In genomic region chr11:47578524-47579460, GRCh38 we compare ENCODE assay signal across 8 cellular contexts. TPM values are rescaled to one million over a fixed set of nuclear protein-coding genes. Genes with fewer than 3 reads are reported as not detected.
DNase-seq lines count a peak whose midpoint lies in the region; ATAC-seq and TF ChIP-seq lines count a peak whose summit lies in the region.

TSS of gene KBTBD4 (minus strand) at chr11:47578970. CDS start at chr11:47578951, 19 bp downstream.
TSS of gene NDUFS3 (plus strand) at chr11:47579074. CDS start at chr11:47579092, 18 bp downstream.

- H3K4me3 ChIP-seq in H7 (ENCODE audit: insufficient read depth, low read depth, low read length) (peak within 1 kb of the TSS; percentile 99), Loucy (ENCODE audit: low read length, poor library complexity, severe bottlenecking) (peak within 1 kb of the TSS; percentile 97), RWPE2 (ENCODE audit: severe bottlenecking) (peak within 1 kb of the TSS; percentile 93), fibroblast of pulmonary artery (replicated peaks; ENCODE audit: low read depth, low read length) (peak within 1 kb of the TSS; percentile 68)

- peak within 1 kb of the TSS; percentile 100 for H3K4me3 Mint-ChIP-seq in activated T-helper 2 cell treated with anti-CD3 and anti-CD28 coated beads, Interferon-gamma antibody, Interleukin-2, Interleukin-4, amounts not matched to agents 10 μg/mL and 5 μg/mL and 100 μg/mL, durations not matched to agents 14 hours and 24 hours and 36 hours (ENCODE audit: low read depth)
- peak within 1 kb of the TSS; percentile 98 to 100 (median 99) for H3K4me3 Mint-ChIP-seq in nephron

- peaks cover 73% of the 10 kb centered on the region for H3K36me3 Mint-ChIP-seq in activated T-helper 2 cell treated with anti-CD3 and anti-CD28 coated beads, Interferon-gamma antibody, Interleukin-2, Interleukin-4, amounts not matched to agents 10 μg/mL and 5 μg/mL and 100 μg/mL, durations not matched to agents 14 hours and 24 hours and 36 hours (ENCODE audit: low read depth)
- H3K36me3 Mint-ChIP-seq in nephron (ENCODE audit: low read depth) = peaks cover 64% of the 10 kb centered on the region

- no peaks in the 10 kb centered on the region for H3K27me3 Mint-ChIP-seq in activated T-helper 2 cell treated with anti-CD3 and anti-CD28 coated beads, Interferon-gamma antibody, Interleukin-2, Interleukin-4, amounts not matched to agents 10 μg/mL and 5 μg/mL and 100 μg/mL, durations not matched to agents 14 hours and 24 hours and 36 hours (ENCODE audit: low read depth)
- no peaks in the 10 kb centered on the region for H3K27me3 Mint-ChIP-seq in nephron (ENCODE audit: low read depth)

- H3K79me2 ChIP-seq in Loucy (ENCODE audit: insufficient read depth, low read length) = peaks cover 80% of the 10 kb centered on the region

- no peaks in the 10 kb centered on the region for H3F3A ChIP-seq in Loucy (ENCODE audit: low read depth)

- intact Hi-C loops in activated T-helper 2 cell treated with anti-CD3 and anti-CD28 coated beads, Interferon-gamma antibody, Interleukin-2, Interleukin-4, amounts not matched to agents 10 μg/mL and 5 μg/mL and 100 μg/mL, durations not matched to agents 14 hours and 24 hours and 36 hours (cut with micrococcal nuclease) = loop anchor here (1.0 to 10.0 kb wide), 3 partner anchors 12 to 266 kb away; partner anchors contain the start of genes MTCH2 and NUP160

- DNase-seq in ELF-1 (ENCODE audit: low read depth, low spot score) (peak; percentile 96), H7 (peak; percentile 95), RWPE2 (ENCODE audit: low spot score) (peak; percentile 88), fibroblast of pulmonary artery (ENCODE audit: low read depth) (peak; percentile 90)
- peak; percentile 88 for DNase-seq in activated T-helper 2 cell treated with anti-CD3 and anti-CD28 coated beads, Interferon-gamma antibody, Interleukin-2, Interleukin-4, amounts not matched to agents 10 μg/mL and 5 μg/mL and 100 μg/mL, durations not matched to agents 14 hours and 24 hours and 36 hours (ENCODE audit: low spot score)
- DNase-seq in stimulated activated naive CD8-positive, alpha-beta T cell treated with anti-CD3 and anti-CD28 coated beads, Interleukin-15, Interleukin-2, amounts not matched to agents 100 U/mL and 50 U/mL, for 24 hours = peak; percentile 89

- H3K27ac ChIP-seq in RWPE2 (ENCODE audit: poor library complexity, severe bottlenecking) = peak within 1 kb of the TSS; percentile 51

- H2AFZ ChIP-seq in Loucy (ENCODE audit: low read length) = peak within 1 kb of the TSS; percentile 60; the same call in 1 of the 2 replicates

- H3K36me3 ChIP-seq in H7 (replicated peaks; ENCODE audit: control insufficient read depth, insufficient read depth, low read length) = peaks cover 32% of the 10 kb centered on the region
- peaks cover 26% of the 10 kb centered on the region; the same call in 1 of the 2 replicates for H3K36me3 ChIP-seq in Loucy (ENCODE audit: insufficient read depth, low read length)
- peaks cover 71% of the 10 kb centered on the region for H3K36me3 ChIP-seq in RWPE2 (ENCODE audit: low read depth)

- H3K4me1 Mint-ChIP-seq in activated T-helper 2 cell treated with anti-CD3 and anti-CD28 coated beads, Interferon-gamma antibody, Interleukin-2, Interleukin-4, amounts not matched to agents 10 μg/mL and 5 μg/mL and 100 μg/mL, durations not matched to agents 14 hours and 24 hours and 36 hours (ENCODE audit: low read depth) = peaks cover 25% of the 10 kb centered on the region
- peaks cover 33% of the 10 kb centered on the region for H3K4me1 Mint-ChIP-seq in nephron

- H4K20me1 ChIP-seq in Loucy (ENCODE audit: insufficient read depth, low read length, poor library complexity, severe bottlenecking) = peaks cover 27% of the 10 kb centered on the region

- H3K27me3 ChIP-seq in H7 (ENCODE audit: control insufficient read depth, insufficient read depth, low read length) = no peaks in the 10 kb centered on the region
- H3K27me3 ChIP-seq in Loucy (ENCODE audit: insufficient read depth, low read length, poor library complexity, severe bottlenecking) = no peaks in the 10 kb centered on the region
- no peaks in the 10 kb centered on the region for H3K27me3 ChIP-seq in RWPE2 (ENCODE audit: insufficient read depth, poor library complexity, severe bottlenecking)

- peak within 1 kb of the TSS; percentile 90 for H3K9ac ChIP-seq in Loucy (ENCODE audit: low read depth, low read length, poor library complexity, severe bottlenecking)

- TF ChIP-seq CTCF in Loucy (conservative IDR thresholded peaks at IDR 0.05; ENCODE audit: low read length) (no peak), RWPE2 (IDR thresholded peaks at IDR 0.05; ENCODE audit: poor library complexity, severe bottlenecking) (no peak), fibroblast of pulmonary artery (IDR thresholded peaks at IDR 0.05; ENCODE audit: low read length, missing control alignments) (no peak), nephron (IDR thresholded peaks at IDR 0.05; ENCODE audit: unreplicated experiment in 3 of 3) (no peak)

- H3K4me1 ChIP-seq in Loucy (ENCODE audit: insufficient read depth, low read length, poor library complexity, severe bottlenecking) (peaks cover 48% of the 10 kb centered on the region), RWPE2 (ENCODE audit: insufficient read depth, poor library complexity, severe bottlenecking) (peaks cover 8% of the 10 kb centered on the region)

- peak; percentile 88 for ATAC-seq in RWPE2 (ENCODE audit: low read depth)
- peak; percentile 94 for ATAC-seq in stimulated activated naive CD8-positive, alpha-beta T cell treated with anti-CD3 and anti-CD28 coated beads, Interleukin-15, Interleukin-2, amounts not matched to agents 100 U/mL and 50 U/mL, for 24 hours

- no peaks in the 10 kb centered on the region for H3K9me2 ChIP-seq in Loucy (replicated peaks; ENCODE audit: low read depth, low read length)

- H3K9me3 Mint-ChIP-seq in activated T-helper 2 cell treated with anti-CD3 and anti-CD28 coated beads, Interferon-gamma antibody, Interleukin-2, Interleukin-4, amounts not matched to agents 10 μg/mL and 5 μg/mL and 100 μg/mL, durations not matched to agents 14 hours and 24 hours and 36 hours = no peaks in the 10 kb centered on the region
- no peaks in the 10 kb centered on the region for H3K9me3 Mint-ChIP-seq in nephron

- no peaks in the 10 kb centered on the region for H3K9me3 ChIP-seq in Loucy (ENCODE audit: insufficient read depth, low read depth, low read length)
- no peaks in the 10 kb centered on the region for H3K9me3 ChIP-seq in RWPE2 (ENCODE audit: severe bottlenecking)

- peak within 1 kb of the TSS; percentile 98 for H3K27ac Mint-ChIP-seq in activated T-helper 2 cell treated with anti-CD3 and anti-CD28 coated beads, Interferon-gamma antibody, Interleukin-2, Interleukin-4, amounts not matched to agents 10 μg/mL and 5 μg/mL and 100 μg/mL, durations not matched to agents 14 hours and 24 hours and 36 hours
- H3K27ac Mint-ChIP-seq in nephron = peak within 1 kb of the TSS; percentile 99 to 100 (median 100)

- H3K4me2 ChIP-seq in Loucy (ENCODE audit: low read depth, low read length, poor library complexity, severe bottlenecking) = peak within 1 kb of the TSS; percentile 90

RNA-seq across cellular contexts. Expression of gene KBTBD4, which starts in this region (rescaled TPM):
- total RNA-seq in H7 (2014; rRNA removed; shearing (Covaris generic)) = 20.1 and 23.7 TPM in 2 replicates
- total RNA-seq in activated T-helper 2 cell treated with anti-CD3 and anti-CD28 coated beads, Interferon-gamma antibody, Interleukin-2, Interleukin-4, amounts not matched to agents 10 μg/mL and 5 μg/mL and 100 μg/mL, durations not matched to agents 14 hours and 24 hours and 36 hours = 14.2 and 15.3 TPM in 2 replicates

RNA-seq across cellular contexts. Expression of gene NDUFS3, which starts in this region (rescaled TPM):
- total RNA-seq in H7 (2014; rRNA removed; shearing (Covaris generic)) = 82.1 and 101 TPM in 2 replicates
- 132 and 142 TPM in 2 replicates for total RNA-seq in activated T-helper 2 cell treated with anti-CD3 and anti-CD28 coated beads, Interferon-gamma antibody, Interleukin-2, Interleukin-4, amounts not matched to agents 10 μg/mL and 5 μg/mL and 100 μg/mL, durations not matched to agents 14 hours and 24 hours and 36 hours

Comparison
In these comparisons a context has a peak if more than half of its experiments do, and no peak if none do; other contexts are left out.
1. Peak in every context shown above with its lines: DNase-seq, ATAC-seq, H3K4me3 ChIP-seq and H3K27ac ChIP-seq.